ENCODE assay signal across 21 cellular contexts in genomic region chr6:46246727-46247126, GRCh38.
"Had no signal": no experiment of that assay in that cellular context is flagged by ENCODE, and none has a peak within 500 bp of the region (broad histone marks: within the 10 kb centered on the region; RNA-seq: fewer than 3 reads in every experiment).

No MANE protein-coding gene starts in this region.

- H3K9me3 ChIP-seq: MG63, SJCRH30 had no signal

- H3K4me3 ChIP-seq: MG63, SJCRH30 had no signal

- DNase-seq: KBM-7; MG63; NCI-H1092 treated with DMSO at 0.1 percent for 48 hours; NCI-H1436; NCI-H187; NCI-H2029; NCI-H2081 treated with DMSO at 0.1 percent for 48 hours; NCI-H2171; NCI-H226; NCI-H446; NCI-H510A; NCI-H524 treated with DMSO at 0.1 percent for 48 hours; NCI-H82; NK-92 treated with Interleukin-12 subunit alpha and Interleukin-12 subunit beta, amount 100 ng/mL, for 24 hours; PC-3; SHP77 treated with DMSO at 0.1 percent for 48 hours; SJCRH30; T-helper 1 cell had no signal

- ATAC-seq: Panc1, PC-3, SK-N-SH treated with all-trans-retinoic acid at 6 μM for 48 hours had no signal

- H3K4me1 ChIP-seq: SJCRH30 had no signal

- H3K27ac ChIP-seq: RWPE1, SJCRH30 had no signal

- H3K36me3 ChIP-seq: MG63, SJCRH30 had no signal

- H3K27me3 ChIP-seq: MG63, SJCRH30 had no signal
